9 cellular contexts compared by ENCODE assay signal in the genomic region with DNA sequence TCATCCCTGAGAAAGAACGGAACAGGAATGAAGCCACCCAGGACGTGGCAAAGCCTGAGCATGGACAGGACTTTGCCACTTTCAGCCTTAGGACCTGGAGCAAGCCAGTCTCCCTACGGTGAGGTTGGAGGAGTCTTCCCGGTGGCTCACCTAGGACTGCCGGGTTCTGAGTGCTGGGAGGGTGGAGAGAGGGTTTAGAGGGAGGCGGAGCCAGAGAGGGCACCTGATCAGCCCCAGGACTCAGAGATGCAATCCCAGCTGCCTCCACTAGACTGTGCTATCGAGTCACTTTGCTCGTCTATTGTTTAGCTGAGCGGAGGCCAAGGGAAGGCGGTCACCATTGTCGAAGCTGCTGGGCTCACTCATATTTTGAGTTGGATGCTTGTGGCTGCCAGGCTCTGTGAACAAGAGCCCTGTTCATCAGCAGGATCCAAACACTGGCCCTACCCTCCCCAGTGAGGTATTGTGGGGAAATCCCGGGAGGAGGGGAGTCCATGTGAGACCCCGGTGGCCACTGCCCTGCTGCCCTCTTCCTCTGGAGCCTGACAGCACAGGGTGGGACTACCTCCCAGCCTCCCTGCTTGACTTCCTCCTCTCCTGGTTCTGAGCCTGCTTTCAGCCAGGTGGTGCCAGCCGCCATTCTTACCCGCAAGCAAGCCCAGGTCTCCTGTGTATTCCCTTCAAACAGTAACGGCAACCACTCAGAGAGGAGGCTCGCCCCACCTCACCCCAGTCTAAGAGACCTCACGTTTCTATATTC. TPM values are rescaled to one million over a fixed set of nuclear protein-coding genes. Genes with fewer than 3 reads are reported as not detected.
DNase-seq lines count a peak whose midpoint lies in the region; ATAC-seq and TF ChIP-seq lines count a peak whose summit lies in the region.
"Had no signal": no experiment of that assay in that cellular context is flagged by ENCODE, and none has a peak within 500 bp of the region (broad histone marks: within the 10 kb centered on the region; RNA-seq: fewer than 3 reads in every experiment).

No MANE protein-coding gene starts in this region.

- WGBS in esophagus, 2 donors, result 28 to 32% methylated on average over 18 of the region's 18 CpGs

- peak; percentile 74 for TF ChIP-seq CTCF in HL-60 (IDR thresholded peaks at IDR 0.05; ENCODE audit: insufficient read depth, low read length)
- peak; percentile 38 for TF ChIP-seq CTCF in natural killer cell (IDR thresholded peaks at IDR 0.05)

- H3K27me3 Mint-ChIP-seq in natural killer cell (ENCODE audit: low read depth in 2 of 2), result peaks cover 29 to 31% of the 10 kb centered on the region in 2 donors

- no peaks in the 10 kb centered on the region for H3K9me3 ChIP-seq in esophagus (ENCODE audit: control insufficient read depth in 2 of 2, insufficient read depth in 1 of 2, low read depth in 1 of 2, low read length in 1 of 2)

- no peak overlapping the region for H3K4me3 Mint-ChIP-seq in natural killer cell

- H3K27me3 ChIP-seq in HL-60 (ENCODE audit: insufficient read depth, poor library complexity, severe bottlenecking), result no peaks in the 10 kb centered on the region
- no peaks in the 10 kb centered on the region for H3K27me3 ChIP-seq in esophagus (ENCODE audit: control insufficient read depth in 1 of 2, insufficient read depth in 2 of 2, low read length in 2 of 2)

- H3K27ac Mint-ChIP-seq in natural killer cell, result no peak overlapping the region

- peak; percentile 84 to 99 (median 97) for ATAC-seq in natural killer cell

- H3K9me3 Mint-ChIP-seq in natural killer cell, result no peaks in the 10 kb centered on the region

- H3K27ac ChIP-seq in HL-60 (replicated peaks) (no peak overlapping the region), esophagus (ENCODE audit: low read depth in 2 of 2, low read length in 1 of 2) (peak overlapping the region; percentile 43 to 85)

- DNase-seq in DMS153 treated with DMSO at 0.1 percent for 48 hours (lab: John Stamatoyannopoulos, UW; ENCODE audit: unreplicated experiment) (peak; percentile 76), HL-60 (ENCODE audit: low read depth in 1 of 2, low spot score in 1 of 2) (peak; percentile 7 to 74), NOMO-1 treated with dmso at 0.1 percent for 144 hours (lab: John Stamatoyannopoulos, UW; ENCODE audit: unreplicated experiment) (peak; percentile 72), natural killer cell (peak; percentile 45), T1000 (lab: John Stamatoyannopoulos, UW) (no peak)
- peak; percentile 89 for DNase-seq in activated CD8-positive, alpha-beta memory T cell treated with anti-CD3 and anti-CD28 coated beads, Interleukin-2, amount 50 U/mL, for 48 hours
- DNase-seq in stimulated activated naive CD4-positive, alpha-beta T cell treated with Interleukin-2 at 50 U/mL for 16 hours (lab: John Stamatoyannopoulos, UW), result peak; percentile 52

- intact Hi-C loops in natural killer cell (cut with micrococcal nuclease), result no loop called here

- H3K36me3 ChIP-seq in esophagus (ENCODE audit: control insufficient read depth in 2 of 2, insufficient read depth in 2 of 2, low read length in 1 of 2), result no peaks in the 10 kb centered on the region

- peaks cover 0 to 16% of the 10 kb centered on the region in 2 donors for H3K4me1 ChIP-seq in esophagus (ENCODE audit: control insufficient read depth in 2 of 2, insufficient read depth in 2 of 2, low read length in 1 of 2)

- H3K36me3 Mint-ChIP-seq in natural killer cell, result no peaks in the 10 kb centered on the region

- no peaks in the 10 kb centered on the region for H3K4me1 Mint-ChIP-seq in natural killer cell

- no peak overlapping the region for H3K4me3 ChIP-seq in HL-60 (replicated peaks; ENCODE audit: insufficient read depth, low read length)
- peak overlapping the region in 1 of 2 donors; percentile 20 for H3K4me3 ChIP-seq in esophagus (ENCODE audit: low read depth in 1 of 2, low read length in 2 of 2)

RNA-seq across cellular contexts. Expression of a gene that starts 7.0 kb away (rescaled TPM):
- 1,000 to 10,000 TPM in 1 of 2 donors, 100 to 1,000 TPM in 1; 516 to 1,961 TPM for polyA plus RNA-seq in esophagus
- not detected for total RNA-seq in natural killer cell

RNA-seq across cellular contexts. Expression of a gene that starts 7.8 kb away (rescaled TPM):
- under 1 TPM; 0.12 to 0.24 TPM for polyA plus RNA-seq in esophagus
- not detected for total RNA-seq in natural killer cell
- polyA plus RNA-seq: adipose tissue had no signal

RNA-seq across cellular contexts. Expression of a gene that starts 32.9 kb away (rescaled TPM):
- 100 to 1,000 TPM; 413 to 534 TPM for polyA plus RNA-seq in esophagus
- not detected for total RNA-seq in natural killer cell

RNA-seq across cellular contexts. Expression of a gene that starts 44.7 kb away (rescaled TPM):
- 100 to 1,000 TPM in 1 of 2 donors, 10 to 100 TPM in 1; 92.9 to 191 TPM for polyA plus RNA-seq in esophagus
- total RNA-seq in natural killer cell, result not detected

RNA-seq across cellular contexts. Expression of a gene that starts 51.6 kb away (rescaled TPM):
- 1,000 to 10,000 TPM in 1 of 2 donors, 100 to 1,000 TPM in 1; 506 to 1,087 TPM for polyA plus RNA-seq in esophagus
- not detected for total RNA-seq in natural killer cell
